8 cellular contexts compared by ENCODE assay signal in genomic region chr1:64245495-64245894, GRCh38. TPM values are rescaled to one million over a fixed set of nuclear protein-coding genes. Genes with fewer than 3 reads are reported as not detected.
DNase-seq lines count a peak whose midpoint lies in the region; ATAC-seq, FAIRE-seq and TF ChIP-seq lines count a peak whose summit lies in the region.

No MANE protein-coding gene starts in this region.

- peaks cover 38% of the 10 kb centered on the region for H3K4me1 Mint-ChIP-seq in CD4-positive, alpha-beta T cell (ENCODE audit: low read depth)

- peak overlapping the region; percentile 9; the same call in 1 of the 2 replicates for H4K5ac ChIP-seq in IMR-90 (ENCODE audit: low read depth, low read length)

- intact Hi-C loops in CD4-positive, alpha-beta T cell (cut with DNase I, micrococcal nuclease) = loop anchor here in 1 of 2 experiments (10.0 kb wide), 1 partner anchor 111 kb away; no protein-coding TSS in a partner anchor
- intact Hi-C loops in IMR-90 (cut with micrococcal nuclease) (loop anchor here (10.0 kb wide), 1 partner anchor 211 kb away; no protein-coding TSS in a partner anchor), GM12878 (cut with micrococcal nuclease; ENCODE audit: unreplicated experiment) (loop anchor here (2.0 kb wide), 1 partner anchor 325 kb away; no protein-coding TSS in a partner anchor), lower lobe of right lung (cut with DNase I) (loop anchor here (10.0 kb wide), 1 partner anchor 631 kb away; no protein-coding TSS in a partner anchor), gastrocnemius medialis (cut with DNase I; ENCODE audit: low total_unique reads) (loop anchor here (5.0 to 10.0 kb wide), 3 partner anchors 473 to 1401 kb away; partner anchors contain the start of gene ROR1)

- no peak overlapping the region; the same call in 1 of the 2 replicates for H3K4ac ChIP-seq in IMR-90 (ENCODE audit: low read depth, low read length)

- peaks cover 25% of the 10 kb centered on the region for H3K27me3 Mint-ChIP-seq in CD4-positive, alpha-beta T cell

- H3K4me3 ChIP-seq in IMR-90 (ENCODE audit: insufficient read depth, low read depth, low read length) (no peak overlapping the region), GM12878 (no peak overlapping the region), lower lobe of right lung (peak overlapping the region; percentile 39), gastrocnemius medialis (no peak overlapping the region)

- no peak for FAIRE-seq in GM12878 (lab: Jason Lieb, UNC)

- TF ChIP-seq CTCF in CD4-positive, alpha-beta T cell (IDR thresholded peaks at IDR 0.05) = no peak
- TF ChIP-seq CTCF in IMR-90 (conservative IDR thresholded peaks at IDR 0.05; ENCODE audit: low read depth, low read length) = no peak
- TF ChIP-seq CTCF in GM12878 (IDR thresholded peaks at IDR 0.05 in 2 of 3, conservative IDR thresholded peaks at IDR 0.05 in 1 of 3; ENCODE audit: control insufficient read depth in 2 of 3, extremely low read depth in 1 of 3, insufficient read depth in 1 of 3, low read depth in 3 of 3, low read length in 3 of 3) = no peak
- no peak for TF ChIP-seq CTCF in lower lobe of right lung (IDR thresholded peaks at IDR 0.05)
- no peak for TF ChIP-seq CTCF in gastrocnemius medialis (IDR thresholded peaks at IDR 0.05 in 4 of 5, conservative IDR thresholded peaks at IDR 0.05 in 1 of 5)

- no peak overlapping the region for H3K27ac Mint-ChIP-seq in CD4-positive, alpha-beta T cell

- in situ Hi-C loops in IMR-90 (cut with MboI; ENCODE audit: low sequenced_read_pairs) (loop anchor here (10.0 kb wide), 1 partner anchor 471 kb away; the partner anchor contains the start of gene ROR1), GM12878 (cut with MboI) (no loop called here), gastrocnemius medialis (cut with MboI; ENCODE audit: low sequenced_read_pairs in 4 of 4) (loop anchor here in 3 of 4 donors (10.0 to 25.0 kb wide), 4 partner anchors 551 to 631 kb away; no protein-coding TSS in a partner anchor)

- ATAC-seq in CD4-positive, alpha-beta T cell (ENCODE audit: poor library complexity) = no peak
- ATAC-seq in IMR-90 (ENCODE audit: low read depth) (no peak), GM12878 (0 out of 3 replicates have a peak, but pooled peaks have one; percentile 28), lower lobe of right lung (peak; percentile 35 to 84), HG03045 (IDR thresholded peaks at IDR 0.05; ENCODE audit: unreplicated experiment) (no peak), gastrocnemius medialis (no peak), GM21619 (IDR thresholded peaks at IDR 0.05; ENCODE audit: unreplicated experiment) (no peak)

- H3K4me1 ChIP-seq in IMR-90 (ENCODE audit: control insufficient read depth, insufficient read depth, low read length) (no peaks in the 10 kb centered on the region), GM12878 (ENCODE audit: control insufficient read depth, insufficient read depth, low read length) (no peaks in the 10 kb centered on the region), lower lobe of right lung (peaks cover 4% of the 10 kb centered on the region), gastrocnemius medialis (no peaks in the 10 kb centered on the region)

- CTCF ChIA-PET in CD4-positive, alpha-beta T cell (lab: Charles Lee) = no interaction called here
- CTCF ChIA-PET in IMR-90 (lab: Yijun Ruan, JAX) = interaction anchor here (0.5 to 2.3 kb wide), 5 partner anchors 10 to 678 kb away, joined by 3 to 12 read pairs (median 3); no protein-coding TSS in a partner anchor
- CTCF ChIA-PET in GM12878 (lab: Yijun Ruan, JAX) = interaction anchor here (0.7 to 6.0 kb wide), 16 partner anchors 21 to 688 kb away, joined by 3 to 51 read pairs (median 4); no protein-coding TSS in a partner anchor

- H3K56ac ChIP-seq in IMR-90 (ENCODE audit: extremely low read depth, insufficient read depth, low read length) = no peak overlapping the region

- BruUV-seq in IMR-90 (replicated peaks; lab: Mats Ljungman, UMichigan) (no TSS peak), GM12878 (replicated peaks; lab: Mats Ljungman, UMichigan) (no TSS peak)

- SMC1A ChIA-PET in GM12878 (lab: Charles Lee; ENCODE audit: uncharacterized antibody, unreplicated experiment) = interaction anchor here (0.6 to 6.4 kb wide), 19 partner anchors 9 to 806 kb away, joined by 3 to 49 read pairs (median 4); no protein-coding TSS in a partner anchor

- no peak overlapping the region for H2AK5ac ChIP-seq in IMR-90 (ENCODE audit: low read depth, low read length)

- peak overlapping the region; percentile 46; the same call in 1 of the 2 replicates for H2BK20ac ChIP-seq in IMR-90 (ENCODE audit: low read depth, low read length)

- RAD21 ChIA-PET in GM12878 (lab: Charles Lee; ENCODE audit: unreplicated experiment) = interaction anchor here (0.8 to 7.4 kb wide), 11 partner anchors 12 to 688 kb away, joined by 3 to 61 read pairs (median 4); no protein-coding TSS in a partner anchor

- H3K4me2 ChIP-seq in IMR-90 (ENCODE audit: low read depth, low read length) = peak overlapping the region; percentile 4
- no peak overlapping the region for H3K4me2 ChIP-seq in GM12878 (ENCODE audit: control insufficient read depth, insufficient read depth)

- H3K36me3 ChIP-seq in IMR-90 (ENCODE audit: control insufficient read depth, insufficient read depth, low read length) (no peaks in the 10 kb centered on the region), GM12878 (ENCODE audit: control insufficient read depth in 2 of 2, insufficient read depth in 2 of 2, low read length in 1 of 2) (no peaks in the 10 kb centered on the region), lower lobe of right lung (no peaks in the 10 kb centered on the region), gastrocnemius medialis (no peaks in the 10 kb centered on the region)

- H3K23ac ChIP-seq in IMR-90 (ENCODE audit: low read depth, low read length) = no peak overlapping the region

- no peak for TF ChIP-seq EP300 in GM12878 (IDR thresholded peaks at IDR 0.05; ENCODE audit: borderline replicate concordance in 1 of 2, control insufficient read depth in 1 of 2, low read depth in 2 of 2, low read length in 2 of 2)

- H3K79me2 ChIP-seq in GM12878 (ENCODE audit: control insufficient read depth, insufficient read depth, low read length) = no peaks in the 10 kb centered on the region

- dilution Hi-C loops in IMR-90 (cut with HindIII; ENCODE audit: low sequenced_read_pairs, unreplicated experiment) = no loop called here

- H3K27ac ChIP-seq in CD4-positive, alpha-beta T cell (ENCODE audit: low read depth, low read length) = no peak overlapping the region
- H3K27ac ChIP-seq in IMR-90 (ENCODE audit: insufficient read depth, low read length) (no peak overlapping the region), GM12878 (ENCODE audit: control insufficient read depth, insufficient read depth) (no peak overlapping the region), lower lobe of right lung (no peak overlapping the region), gastrocnemius medialis (no peak overlapping the region)

- H2BK5ac ChIP-seq in IMR-90 (ENCODE audit: low read depth, low read length, poor library complexity, severe bottlenecking) = no peak overlapping the region

- WGBS in IMR-90 (ENCODE audit: extremely low coverage in 2 of 2, insufficient read length in 1 of 2), 2 experiments = 13% methylated on average over 3 of the region's 9 CpGs; no CpG with 5 or more reads in 1 of the 2 experiments
- 29% methylated on average over 9 of the region's 9 CpGs for WGBS in GM12878 (ENCODE audit: insufficient coverage, insufficient replicate concordance, low lambda C conversion rate, missing lambda C conversion rate)

- peak overlapping the region; percentile 13 to 89; a peak in 2 of 4 replicates for H4K8ac ChIP-seq in IMR-90 (ENCODE audit: low read depth in 2 of 2, low read length in 2 of 2)

- H2AFZ ChIP-seq in IMR-90 (replicated peaks; ENCODE audit: low read length, poor library complexity) (peak overlapping the region; percentile 88), GM12878 (ENCODE audit: control insufficient read depth, low read depth, low read length) (peak overlapping the region; percentile 67)

- POLR2A ChIA-PET in CD4-positive, alpha-beta T cell (lab: Charles Lee) = interaction anchor here (1.0 kb wide), 1 partner anchor 10 kb away, joined by 4 read pairs; no protein-coding TSS in a partner anchor
- POLR2A ChIA-PET in IMR-90 (lab: Charles Lee; ENCODE audit: unreplicated experiment) = no interaction called here
- POLR2A ChIA-PET in GM12878 (lab: Charles Lee) = no interaction called here

- H2BK120ac ChIP-seq in IMR-90 (ENCODE audit: low read depth, low read length) = peak overlapping the region; percentile 79

- H3K14ac ChIP-seq in IMR-90 (replicated peaks; ENCODE audit: low read depth, low read length) = no peak overlapping the region; the same call in 1 of the 2 replicates

- peak overlapping the region; percentile 0; the same call in 1 of the 2 replicates for H4K91ac ChIP-seq in IMR-90 (ENCODE audit: insufficient read depth, low read depth, low read length)

- peak overlapping the region; percentile 1; the same call in 1 of the 3 replicates for H2BK15ac ChIP-seq in IMR-90 (ENCODE audit: low read depth, low read length)

- H3K9ac ChIP-seq in IMR-90 (ENCODE audit: low read depth, low read length) (no peak overlapping the region), GM12878 (ENCODE audit: control insufficient read depth, insufficient read depth, low read length) (no peak overlapping the region)

- no peaks in the 10 kb centered on the region for H4K20me1 ChIP-seq in IMR-90 (ENCODE audit: insufficient read depth, low read length)
- H4K20me1 ChIP-seq in GM12878 (ENCODE audit: control insufficient read depth, insufficient read depth) = no peaks in the 10 kb centered on the region

- H3K27me3 ChIP-seq in CD4-positive, alpha-beta T cell (ENCODE audit: control insufficient read depth, insufficient read depth, low read length) = peaks cover 13% of the 10 kb centered on the region
- H3K27me3 ChIP-seq in IMR-90 (ENCODE audit: control insufficient read depth, insufficient read depth, low read length) (peaks cover 3% of the 10 kb centered on the region), GM12878 (replicated peaks in 1 of 2; ENCODE audit: control insufficient read depth in 2 of 2, insufficient read depth in 2 of 2, low read length in 1 of 2) (0 out of 4 replicates have a peak, but pooled peaks cover 0 to 2% of the 10 kb centered on the region in 2 experiments), lower lobe of right lung (ENCODE audit: low read depth) (no peaks in the 10 kb centered on the region), gastrocnemius medialis (peaks cover 0 to 3% (median 0%) of the 10 kb centered on the region in 3 donors)

- TF ChIP-seq RAD21 in IMR-90 (IDR thresholded peaks at IDR 0.05; ENCODE audit: low read length) = no peak
- no peak for TF ChIP-seq RAD21 in GM12878 (IDR thresholded peaks at IDR 0.05; ENCODE audit: insufficient read depth, low read depth, low read length)

- no peaks in the 10 kb centered on the region for H3K79me1 ChIP-seq in IMR-90 (ENCODE audit: low read depth in 1 of 2, low read length in 2 of 2)

- H3K4me3 Mint-ChIP-seq in CD4-positive, alpha-beta T cell = peak overlapping the region; percentile 27

- TF ChIP-seq POLR2A in IMR-90 (IDR thresholded peaks at IDR 0.05; ENCODE audit: low read depth, low read length) (no peak), GM12878 (IDR thresholded peaks at IDR 0.05; ENCODE audit: low read depth, low read length) (no peak), gastrocnemius medialis (IDR thresholded peaks at IDR 0.05) (no peak)

- H2AK9ac ChIP-seq in IMR-90 (replicated peaks; ENCODE audit: low read depth, low read length, poor library complexity) = no peak overlapping the region

- no peaks in the 10 kb centered on the region for H3K9me3 ChIP-seq in CD4-positive, alpha-beta T cell (ENCODE audit: control insufficient read depth, low read length)
- H3K9me3 ChIP-seq in IMR-90 (ENCODE audit: control insufficient read depth, insufficient read depth, low read length) (no peaks in the 10 kb centered on the region), GM12878 (replicated peaks; ENCODE audit: control insufficient read depth, insufficient read depth, low read length) (no peaks in the 10 kb centered on the region), lower lobe of right lung (no peaks in the 10 kb centered on the region), gastrocnemius medialis (no peaks in the 10 kb centered on the region)

- H3K36me3 Mint-ChIP-seq in CD4-positive, alpha-beta T cell (ENCODE audit: low read depth) = no peaks in the 10 kb centered on the region

- DNase-seq in CD4-positive, alpha-beta T cell = no peak
- DNase-seq in IMR-90 = no peak
- DNase-seq in GM12878 (ENCODE audit: low read depth, low spot score) = no peak
- DNase-seq in lower lobe of right lung = no peak
- no peak for DNase-seq in gastrocnemius medialis
- DNase-seq in EL = no peak

- no peaks in the 10 kb centered on the region for H3K9me3 Mint-ChIP-seq in CD4-positive, alpha-beta T cell

- 0 out of 2 replicates have a peak overlapping the region, but pooled peaks have one; percentile 5 for H3K18ac ChIP-seq in IMR-90 (ENCODE audit: low read depth, low read length)

- no peaks in the 10 kb centered on the region for H3K9me1 ChIP-seq in IMR-90 (ENCODE audit: insufficient read depth, low read length)

RNA-seq across cellular contexts. Expression of gene UBE2U, which starts 42.1 kb away (rescaled TPM):
- not detected for total RNA-seq in CD4-positive, alpha-beta T cell
- total RNA-seq in IMR-90 (2012; rRNA removed) (not detected in 2 replicates), GM12878 (2014; rRNA removed) (not detected in 2 replicates), GM12878 (2014; rRNA removed; fragmentation: Illumina TruSeq; extraction: Trizol) (not detected in 2 replicates), GM12878 (2021) (not detected in 2 replicates), lower lobe of right lung (not detected), gastrocnemius medialis (not detected)
- polyA plus RNA-seq in IMR-90 (2012; rRNA removed) (not detected in 2 replicates), GM12878 (2011; rRNA removed) (not detected in 2 replicates), GM12878 (2014; fragmentation: Illumina TruSeq; extraction: Trizol) (not detected in 2 replicates), GM12878 (2014; fragmentation: Nextera tagmentation; extraction: Ambion mirVana) (not detected), GM12878 (2014; rRNA removed) (not detected in 2 replicates), GM12878 (2016; fragmentation: Nextera tagmentation; extraction: Ambion mirVana) (not detected)
- not detected in 2 replicates for polyA plus RNA-seq in IMR-90 (2012; cell fraction: cytosol; rRNA removed)
- polyA plus RNA-seq in IMR-90 (2012; cell fraction: nucleus; rRNA removed; ENCODE audit: low replicate concordance) = not detected in 2 replicates
- not detected in 2 replicates for total RNA-seq in GM12878 (2013; cell fraction: nucleolus; rRNA removed)
- not detected for polyA plus RNA-seq in GM12878 (2011; ENCODE audit: low read depth)
- polyA plus RNA-seq in GM12878 (2011; cell fraction: cytosol; rRNA removed) = not detected in 2 replicates
- not detected in 2 replicates for polyA plus RNA-seq in GM12878 (2011; cell fraction: nucleus; rRNA removed)
- polyA plus RNA-seq in GM12878 (2012) = not detected in 2 replicates
- not detected in 2 replicates for polyA minus RNA-seq in GM12878 (2011; rRNA and poly(A)+ RNA removed)
- not detected in 2 replicates for polyA minus RNA-seq in GM12878 (2011; cell fraction: cytosol; rRNA and poly(A)+ RNA removed)
- not detected in 2 replicates for polyA minus RNA-seq in GM12878 (2011; cell fraction: nucleus; rRNA and poly(A)+ RNA removed)

Comparison
In these comparisons a context has a peak if more than half of its experiments do, and no peak if none do; other contexts are left out.
1. ATAC-seq: peak in GM12878 (single experiment) and lower lobe of right lung (2 of 2); none in CD4-positive, alpha-beta T cell (single experiment), IMR-90 (single experiment), HG03045 (single experiment), gastrocnemius medialis (0 of 2) and GM21619 (single experiment).